In the genomic region with DNA sequence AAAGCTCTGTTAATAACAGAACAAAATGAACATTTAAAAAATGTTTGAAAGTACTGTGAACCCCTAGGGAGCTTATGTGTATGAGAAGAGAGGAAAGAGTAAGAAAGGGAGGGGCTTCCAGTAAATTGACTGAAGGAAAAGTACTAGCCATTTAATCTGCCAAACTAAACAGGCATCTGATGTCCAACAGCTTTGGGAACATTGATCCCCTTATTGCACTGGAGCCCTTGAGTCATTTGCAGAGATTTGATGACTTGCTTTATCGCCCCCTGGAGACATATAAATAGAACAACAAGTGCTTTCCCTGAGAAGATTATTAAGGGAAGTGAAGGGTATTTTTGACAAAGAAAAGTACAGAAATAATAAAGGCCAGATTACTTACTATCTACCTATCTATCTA, we compare ENCODE assay signal across 10 cellular contexts.
DNase-seq lines count a peak whose midpoint lies in the region; TF ChIP-seq lines count a peak whose summit lies in the region.
"Had no signal": no experiment of that assay in that cellular context is flagged by ENCODE, and none has a peak within 500 bp of the region (broad histone marks: within the 10 kb centered on the region; RNA-seq: fewer than 3 reads in every experiment).

No MANE protein-coding gene starts in this region.

- peak; percentile 55 for DNase-seq in NCI-H748 (lab: John Stamatoyannopoulos, UW; ENCODE audit: unreplicated experiment)
- peak; percentile 28 to 78 for DNase-seq in fibroblast of lung (ENCODE audit: low read depth in 2 of 2)
- no peak for DNase-seq in progenitor cell of endocrine pancreas (ENCODE audit: low spot score, unreplicated experiment)
- DNase-seq in mesothelial cell of epicardium (ENCODE audit: low spot score in 2 of 2, unreplicated experiment in 2 of 2), result no peak
- no peak for DNase-seq in mesenteric fat pad (ENCODE audit: low spot score)
- DNase-seq in NK-92 (lab: John Stamatoyannopoulos, UW; ENCODE audit: unreplicated experiment), result no peak
- DNase-seq in GM19238 (ENCODE audit: insufficient read length, low spot score), result no peak
- DNase-seq: NCI-H187 had no signal

- H4K20me1 ChIP-seq in DOHH2 (ENCODE audit: control insufficient read depth, insufficient read depth, low read depth, low read length), result no peaks in the 10 kb centered on the region
- H4K20me1 ChIP-seq in fibroblast of lung (ENCODE audit: control insufficient read depth, extremely low read depth, insufficient read depth, low read length), result no peaks in the 10 kb centered on the region

- TF ChIP-seq CTCF in DOHH2 (IDR thresholded peaks at IDR 0.05; ENCODE audit: low read depth, low read length, poor library complexity, severe bottlenecking), result peak; percentile 40
- peak; percentile 36 to 53 for TF ChIP-seq CTCF in fibroblast of lung (conservative IDR thresholded peaks at IDR 0.05 in 1 of 2, IDR thresholded peaks at IDR 0.05 in 1 of 2; ENCODE audit: low read depth in 1 of 2, low read length in 2 of 2)
- TF ChIP-seq CTCF in progenitor cell of endocrine pancreas (IDR thresholded peaks at IDR 0.05; ENCODE audit: unreplicated experiment), result peak; percentile 48
- no peak for TF ChIP-seq CTCF in mesothelial cell of epicardium (IDR thresholded peaks at IDR 0.05; ENCODE audit: unreplicated experiment)

- H3K9me3 ChIP-seq in DOHH2 (ENCODE audit: control insufficient read depth, insufficient read depth, low read length) (no peaks in the 10 kb centered on the region), fibroblast of lung (ENCODE audit: control insufficient read depth, insufficient read depth, low read depth, low read length) (no peaks in the 10 kb centered on the region)

- no peak overlapping the region for H3K9ac ChIP-seq in fibroblast of lung (ENCODE audit: insufficient read depth, low read length)

- H3K9me3 Mint-ChIP-seq in progenitor cell of endocrine pancreas (ENCODE audit: low read depth) (peaks cover 3% of the 10 kb centered on the region), mesothelial cell of epicardium (peaks cover 18% of the 10 kb centered on the region)
- H3K9me3 Mint-ChIP-seq: dendritic cell treated with granulocyte-macrophage colony-stimulating factor and Interleukin-4, amounts not matched to agents 40 ng/mL and 50 ng/mL, for 4 days had no signal

- H3K79me2 ChIP-seq in DOHH2 (ENCODE audit: control insufficient read depth, low read length) (no peaks in the 10 kb centered on the region), fibroblast of lung (ENCODE audit: control insufficient read depth, insufficient read depth, low read length) (no peaks in the 10 kb centered on the region)

- peaks cover 3% of the 10 kb centered on the region for H3K4me1 Mint-ChIP-seq in progenitor cell of endocrine pancreas (ENCODE audit: low read depth)
- H3K4me1 Mint-ChIP-seq in mesothelial cell of epicardium, result no peaks in the 10 kb centered on the region

- no peaks in the 10 kb centered on the region for H3K36me3 ChIP-seq in DOHH2 (ENCODE audit: control insufficient read depth, low read length)
- H3K36me3 ChIP-seq in fibroblast of lung (ENCODE audit: control insufficient read depth, insufficient read depth, low read length), result no peaks in the 10 kb centered on the region

- H3F3A ChIP-seq in DOHH2 (ENCODE audit: control insufficient read depth, insufficient read depth), result no peaks in the 10 kb centered on the region

- H3K27me3 Mint-ChIP-seq in progenitor cell of endocrine pancreas (no peaks in the 10 kb centered on the region), mesothelial cell of epicardium (ENCODE audit: low read depth) (peaks cover 5% of the 10 kb centered on the region)
- H3K27me3 Mint-ChIP-seq: dendritic cell treated with granulocyte-macrophage colony-stimulating factor and Interleukin-4, amounts not matched to agents 40 ng/mL and 50 ng/mL, for 4 days had no signal

- H3K9me2 ChIP-seq in DOHH2 (replicated peaks; ENCODE audit: control insufficient read depth, low read length), result no peaks in the 10 kb centered on the region

- H3K4me1 ChIP-seq in DOHH2 (ENCODE audit: control insufficient read depth, low read length) (no peaks in the 10 kb centered on the region), fibroblast of lung (ENCODE audit: control insufficient read depth, extremely low read depth, insufficient read depth, low read length) (no peaks in the 10 kb centered on the region)

- H3K4me3 Mint-ChIP-seq in progenitor cell of endocrine pancreas (ENCODE audit: low read depth) (no peak overlapping the region), mesothelial cell of epicardium (no peak overlapping the region)
- H3K4me3 Mint-ChIP-seq: dendritic cell treated with granulocyte-macrophage colony-stimulating factor and Interleukin-4, amounts not matched to agents 40 ng/mL and 50 ng/mL, for 4 days had no signal

- H3K27ac ChIP-seq in DOHH2 (ENCODE audit: low read depth, low read length) (no peak overlapping the region), fibroblast of lung (ENCODE audit: insufficient read depth, low read length) (no peak overlapping the region)

- H3K36me3 Mint-ChIP-seq in progenitor cell of endocrine pancreas (ENCODE audit: insufficient read depth) (no peaks in the 10 kb centered on the region), mesothelial cell of epicardium (no peaks in the 10 kb centered on the region)

- H3K27me3 ChIP-seq in DOHH2 (ENCODE audit: control insufficient read depth, low read length) (no peaks in the 10 kb centered on the region), fibroblast of lung (ENCODE audit: control insufficient read depth, insufficient read depth, low read length) (no peaks in the 10 kb centered on the region)

- H3K27ac Mint-ChIP-seq in progenitor cell of endocrine pancreas (no peak overlapping the region), mesothelial cell of epicardium (no peak overlapping the region)
- H3K27ac Mint-ChIP-seq: dendritic cell treated with granulocyte-macrophage colony-stimulating factor and Interleukin-4, amounts not matched to agents 40 ng/mL and 50 ng/mL, for 4 days had no signal

- no peak overlapping the region for H2AFZ ChIP-seq in fibroblast of lung (ENCODE audit: low read length)

- no peak overlapping the region for H3K4me2 ChIP-seq in DOHH2 (ENCODE audit: low read length)
- H3K4me2 ChIP-seq in fibroblast of lung (ENCODE audit: extremely low read depth, insufficient read depth, low read length), result no peak overlapping the region

- H3K4me3 ChIP-seq in DOHH2 (ENCODE audit: low read length) (no peak overlapping the region), fibroblast of lung (replicated peaks in 1 of 4; ENCODE audit: control extremely low read depth in 1 of 4, insufficient read depth in 1 of 4, low read depth in 3 of 4, low read length in 4 of 4) (no peak overlapping the region)

Comparison
In these comparisons a context has a peak if more than half of its experiments do, and no peak if none do; other contexts are left out.
1. DNase-seq: peak in NCI-H748 (single experiment) and fibroblast of lung (2 of 2); none in progenitor cell of endocrine pancreas (single experiment), mesothelial cell of epicardium (0 of 2), mesenteric fat pad (single experiment), NK-92 (single experiment) and GM19238 (single experiment).